ENCODE assay signal across 28 cellular contexts in genomic region chr6:41647061-41647511, GRCh38. TPM values are rescaled to one million over a fixed set of nuclear protein-coding genes. Genes with fewer than 3 reads are reported as not detected.
DNase-seq lines count a peak whose midpoint lies in the region; ATAC-seq and TF ChIP-seq lines count a peak whose summit lies in the region.
"Had no signal": no experiment of that assay in that cellular context is flagged by ENCODE, and none has a peak within 500 bp of the region (broad histone marks: within the 10 kb centered on the region; RNA-seq: fewer than 3 reads in every experiment).

No MANE protein-coding gene starts in this region.

- H3K4me3 ChIP-seq in DND-41 (ENCODE audit: low read depth in 1 of 2, low read length in 2 of 2) (no peak overlapping the region), foreskin fibroblast (ENCODE audit: low read depth in 1 of 2, low read length in 2 of 2) (no peak overlapping the region), osteoblast (ENCODE audit: insufficient read depth, low read length) (no peak overlapping the region)
- H3K4me3 ChIP-seq: esophagus muscularis mucosa, ovary, thoracic aorta had no signal

- H3K36me3 ChIP-seq in DND-41 (ENCODE audit: insufficient read depth, low read length): peaks cover 13% of the 10 kb centered on the region
- no peaks in the 10 kb centered on the region for H3K36me3 ChIP-seq in osteoblast (ENCODE audit: insufficient read depth, low read length)
- H3K36me3 ChIP-seq: esophagus muscularis mucosa, ovary, thoracic aorta had no signal

- no peak for TF ChIP-seq CTCF in DND-41 (IDR thresholded peaks at IDR 0.05; ENCODE audit: borderline replicate concordance, extremely low read depth, low read length, poor library complexity, severe bottlenecking)
- TF ChIP-seq CTCF in RWPE1 (conservative IDR thresholded peaks at IDR 0.05; ENCODE audit: low read depth): no peak
- no peak for TF ChIP-seq CTCF in foreskin fibroblast (IDR thresholded peaks at IDR 0.05; ENCODE audit: low read depth, low read length)
- TF ChIP-seq CTCF in osteoblast (IDR thresholded peaks at IDR 0.05; ENCODE audit: extremely low read depth, low read depth, low read length): no peak

- no peaks in the 10 kb centered on the region for H3K79me2 ChIP-seq in DND-41 (ENCODE audit: insufficient read depth, low read length)
- H3K79me2 ChIP-seq in osteoblast (ENCODE audit: insufficient read depth, low read length): no peaks in the 10 kb centered on the region

- intact Hi-C loops in activated T-helper 1 cell treated with anti-CD3 and anti-CD28 coated beads, Interleukin-12 subunit alpha, Interleukin-12 subunit beta, Interleukin-2, Interleukin-4 antibody, amounts not matched to agents 30 ng/mL and 10 ng/mL and 1 ng/mL, durations not matched to agents 14 hours and 24 hours and 36 hours (cut with micrococcal nuclease): no loop called here

- peaks cover 10% of the 10 kb centered on the region for H3K27me3 Mint-ChIP-seq in activated T-helper 1 cell treated with anti-CD3 and anti-CD28 coated beads, Interleukin-12 subunit alpha, Interleukin-12 subunit beta, Interleukin-2, Interleukin-4 antibody, amounts not matched to agents 30 ng/mL and 10 ng/mL and 1 ng/mL, durations not matched to agents 14 hours and 24 hours and 36 hours (ENCODE audit: insufficient read depth)
- H3K27me3 Mint-ChIP-seq in T-helper 17 cell: peaks cover 53% of the 10 kb centered on the region

- POLR2A ChIA-PET in RWPE1 (lab: Yijun Ruan, JAX; ENCODE audit: low non-redundant PET): no interaction called here

- no peak overlapping the region for H3K4me2 ChIP-seq in DND-41 (ENCODE audit: insufficient read depth, low read length)
- H3K4me2 ChIP-seq in osteoblast (ENCODE audit: insufficient read depth, low read length): no peak overlapping the region

- H2AFZ ChIP-seq in DND-41 (ENCODE audit: low read depth, low read length) (no peak overlapping the region), osteoblast (ENCODE audit: low read length) (no peak overlapping the region)

- H3K4me3 Mint-ChIP-seq in activated T-helper 1 cell treated with anti-CD3 and anti-CD28 coated beads, Interleukin-12 subunit alpha, Interleukin-12 subunit beta, Interleukin-2, Interleukin-4 antibody, amounts not matched to agents 30 ng/mL and 10 ng/mL and 1 ng/mL, durations not matched to agents 14 hours and 24 hours and 36 hours: no peak overlapping the region
- no peak overlapping the region for H3K4me3 Mint-ChIP-seq in T-helper 17 cell
- H3K4me3 Mint-ChIP-seq: activated CD4-positive, alpha-beta T cell treated with anti-CD3 and anti-CD28 coated beads for 36 hours; activated T-cell treated with anti-CD3 and anti-CD28 coated beads, Interleukin-2, amount 50 U/mL, for 24 hours; endodermal cell; naive B cell; T-cell had no signal

- H4K20me1 ChIP-seq in DND-41 (ENCODE audit: insufficient read depth, low read length) (no peaks in the 10 kb centered on the region), osteoblast (ENCODE audit: insufficient read depth, low read length) (no peaks in the 10 kb centered on the region)

- no peaks in the 10 kb centered on the region for H3K4me1 Mint-ChIP-seq in activated T-helper 1 cell treated with anti-CD3 and anti-CD28 coated beads, Interleukin-12 subunit alpha, Interleukin-12 subunit beta, Interleukin-2, Interleukin-4 antibody, amounts not matched to agents 30 ng/mL and 10 ng/mL and 1 ng/mL, durations not matched to agents 14 hours and 24 hours and 36 hours (ENCODE audit: low read depth)
- peaks cover 15% of the 10 kb centered on the region for H3K4me1 Mint-ChIP-seq in T-helper 17 cell
- H3K4me1 Mint-ChIP-seq: activated CD4-positive, alpha-beta T cell treated with anti-CD3 and anti-CD28 coated beads for 36 hours; naive B cell; T-cell had no signal

- H3K27ac ChIP-seq in DND-41 (ENCODE audit: low read length): 0 out of 2 replicates have a peak overlapping the region, but pooled peaks have one; percentile 8
- H3K27ac ChIP-seq in RWPE1: peak overlapping the region; percentile 85
- H3K27ac ChIP-seq in osteoblast (ENCODE audit: low read depth, low read length): no peak overlapping the region
- H3K27ac ChIP-seq: esophagus muscularis mucosa, HL-60, ovary, thoracic aorta had no signal

- DNase-seq in DND-41 (no peak), RWPE1 (ENCODE audit: low spot score) (no peak), foreskin fibroblast (peak; percentile 10 to 43), osteoblast (ENCODE audit: insufficient read length, low spot score, missing footprints) (peak; percentile 86), activated gamma-delta T cell (lab: John Stamatoyannopoulos, UW) (no peak), T-helper 17 cell (no peak)
- no peak for DNase-seq in activated T-helper 1 cell treated with anti-CD3 and anti-CD28 coated beads, Interleukin-12 subunit alpha, Interleukin-12 subunit beta, Interleukin-2, Interleukin-4 antibody, amounts not matched to agents 30 ng/mL and 10 ng/mL and 1 ng/mL, durations not matched to agents 14 hours and 24 hours and 36 hours (ENCODE audit: low spot score)
- DNase-seq: activated CD4-positive, alpha-beta T cell treated with anti-CD3 and anti-CD28 coated beads for 36 hours; activated naive CD4-positive, alpha-beta T cell; activated T-cell treated with anti-CD3 and anti-CD28 coated beads, Interleukin-2, amount 50 U/mL, for 24 hours; cortex of kidney; endodermal cell; HCEC 1CT; mesendoderm; naive B cell; NCI-H1105; NCI-H2029; NCI-H2227 treated with DMSO at 0.1 percent for 48 hours; NCI-H774; stimulated activated CD4-positive, alpha-beta T cell treated with anti-CD3 and anti-CD28 coated beads, Interleukin-12 subunit alpha, Interleukin-12 subunit beta, amount 100 ng/mL, for 4 hours; stimulated activated CD4-positive, alpha-beta T cell treated with anti-CD3 and anti-CD28 coated beads, Interleukin-4, amount 100 ng/mL, for 4 hours; stimulated activated naive CD4-positive, alpha-beta T cell treated with Interleukin-2 at 50 U/mL for 16 hours; T-cell had no signal

- ATAC-seq in DND-41 (ENCODE audit: insufficient read depth, low read depth) (no peak), GM18502 (IDR thresholded peaks at IDR 0.05; ENCODE audit: poor library complexity, unreplicated experiment) (no peak), T-helper 17 cell (no peak)
- ATAC-seq: activated CD4-positive, alpha-beta T cell treated with anti-CD3 and anti-CD28 coated beads for 36 hours; T-cell had no signal

- H3K9me3 ChIP-seq in DND-41 (ENCODE audit: insufficient read depth, low read length, severe bottlenecking): no peaks in the 10 kb centered on the region
- H3K9me3 ChIP-seq in osteoblast (ENCODE audit: low read depth, low read length): no peaks in the 10 kb centered on the region
- no peaks in the 10 kb centered on the region for H3K9me3 ChIP-seq in T-helper 17 cell (ENCODE audit: control insufficient read depth, low read length, poor library complexity, severe bottlenecking)
- H3K9me3 ChIP-seq: esophagus muscularis mucosa, ovary, thoracic aorta had no signal

- H3K36me3 Mint-ChIP-seq in activated T-helper 1 cell treated with anti-CD3 and anti-CD28 coated beads, Interleukin-12 subunit alpha, Interleukin-12 subunit beta, Interleukin-2, Interleukin-4 antibody, amounts not matched to agents 30 ng/mL and 10 ng/mL and 1 ng/mL, durations not matched to agents 14 hours and 24 hours and 36 hours (ENCODE audit: low read depth): no peaks in the 10 kb centered on the region
- peaks cover 7% of the 10 kb centered on the region for H3K36me3 Mint-ChIP-seq in T-helper 17 cell (ENCODE audit: low read depth)
- H3K36me3 Mint-ChIP-seq: naive B cell, T-cell had no signal

- no peak overlapping the region for H3K9ac ChIP-seq in DND-41 (ENCODE audit: low read depth, low read length)

- H3K4me1 ChIP-seq in DND-41 (ENCODE audit: insufficient read depth, low read length) (no peaks in the 10 kb centered on the region), osteoblast (ENCODE audit: insufficient read depth, low read length) (no peaks in the 10 kb centered on the region)
- H3K4me1 ChIP-seq: esophagus muscularis mucosa had no signal

- H3K9me3 Mint-ChIP-seq in activated T-helper 1 cell treated with anti-CD3 and anti-CD28 coated beads, Interleukin-12 subunit alpha, Interleukin-12 subunit beta, Interleukin-2, Interleukin-4 antibody, amounts not matched to agents 30 ng/mL and 10 ng/mL and 1 ng/mL, durations not matched to agents 14 hours and 24 hours and 36 hours: no peaks in the 10 kb centered on the region
- H3K9me3 Mint-ChIP-seq: activated T-cell treated with anti-CD3 and anti-CD28 coated beads, Interleukin-2, amount 50 U/mL, for 24 hours; endodermal cell; naive B cell; T-cell had no signal

- H3K27me3 ChIP-seq in DND-41 (ENCODE audit: insufficient read depth, low read length, poor library complexity) (no peaks in the 10 kb centered on the region), osteoblast (ENCODE audit: insufficient read depth, low read length) (peaks cover 40% of the 10 kb centered on the region)
- H3K27me3 ChIP-seq: ovary had no signal

- CTCF ChIA-PET in RWPE1 (lab: Yijun Ruan, JAX): no interaction called here

- H3K27ac Mint-ChIP-seq in activated T-helper 1 cell treated with anti-CD3 and anti-CD28 coated beads, Interleukin-12 subunit alpha, Interleukin-12 subunit beta, Interleukin-2, Interleukin-4 antibody, amounts not matched to agents 30 ng/mL and 10 ng/mL and 1 ng/mL, durations not matched to agents 14 hours and 24 hours and 36 hours: no peak overlapping the region
- no peak overlapping the region for H3K27ac Mint-ChIP-seq in T-helper 17 cell
- H3K27ac Mint-ChIP-seq: activated CD4-positive, alpha-beta T cell treated with anti-CD3 and anti-CD28 coated beads for 36 hours; activated T-cell treated with anti-CD3 and anti-CD28 coated beads, Interleukin-2, amount 50 U/mL, for 24 hours; endodermal cell; naive B cell; T-cell had no signal

RNA-seq across cellular contexts. Expression of gene MDFI, which starts 8.8 kb away (rescaled TPM):
- total RNA-seq in osteoblast (0.72 and 5.3 TPM in 2 replicates), T-helper 17 cell (not detected)
- not detected in 2 replicates for total RNA-seq in activated T-helper 1 cell treated with anti-CD3 and anti-CD28 coated beads, Interleukin-12 subunit alpha, Interleukin-12 subunit beta, Interleukin-2, Interleukin-4 antibody, amounts not matched to agents 30 ng/mL and 10 ng/mL and 1 ng/mL, durations not matched to agents 14 hours and 24 hours and 36 hours
- total RNA-seq: activated CD4-positive, alpha-beta T cell treated with anti-CD3 and anti-CD28 coated beads for 36 hours; T-cell had no signal

Comparison
In these comparisons a context has a peak if more than half of its experiments do, and no peak if none do; other contexts are left out.
1. DNase-seq: peak in foreskin fibroblast (2 of 2) and osteoblast (single experiment); none in DND-41 (single experiment), RWPE1 (single experiment), activated gamma-delta T cell (single experiment), activated T-helper 1 cell treated with anti-CD3 and anti-CD28 coated beads, Interleukin-12 subunit alpha, Interleukin-12 subunit beta, Interleukin-2, Interleukin-4 antibody, amounts not matched to agents 30 ng/mL and 10 ng/mL and 1 ng/mL, durations not matched to agents 14 hours and 24 hours and 36 hours (single experiment) and T-helper 17 cell (0 of 3).